1 cellular context compared by ENCODE assay signal in the genomic region with DNA sequence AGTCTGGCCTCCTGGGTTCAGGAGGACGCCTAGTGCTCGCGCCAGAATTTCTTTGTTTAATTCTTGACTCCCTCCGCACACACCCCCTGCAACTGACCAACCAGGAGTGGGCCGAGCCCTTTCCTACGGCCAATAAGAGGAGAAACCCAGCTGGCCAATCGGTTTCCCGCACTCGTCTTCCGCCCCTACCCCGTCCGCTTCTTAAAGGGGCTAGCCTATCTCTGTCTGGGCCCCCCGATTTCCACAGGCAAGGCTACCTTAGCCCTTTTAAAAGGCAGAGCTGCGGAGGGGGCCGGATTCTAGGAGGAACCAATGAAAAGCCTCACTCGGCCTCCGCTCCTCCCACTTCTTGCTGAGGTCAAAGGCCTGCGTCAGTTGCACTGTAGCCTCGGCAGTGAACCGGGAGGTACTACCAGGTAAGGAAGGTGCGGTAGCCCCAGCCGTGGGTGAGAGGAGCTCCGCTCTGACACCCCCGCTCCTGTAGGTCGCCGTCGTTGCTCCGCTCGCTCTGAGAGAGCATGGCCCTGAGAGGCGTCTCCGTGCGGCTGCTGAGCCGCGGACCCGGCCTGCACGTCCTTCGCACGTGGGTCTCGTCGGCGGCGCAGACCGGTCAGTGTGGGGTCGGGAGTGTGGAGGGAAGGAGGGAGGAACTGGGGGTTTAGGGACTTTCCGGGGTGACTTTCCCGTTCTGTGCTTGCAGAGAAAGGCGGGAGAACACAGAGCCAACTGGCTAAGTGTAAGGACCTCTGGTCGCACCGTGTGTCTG.
TF ChIP-seq lines count a peak whose summit lies in the region.

A gene (plus strand): TSS at position 374 of the 766 bp plus-strand sequence. CDS start 145 bp downstream, at position 519.

TF ChIP-seq in WTC11, 78 proteins besides CTCF, POLR2A, EP300 and RAD21 (continued from another document):
- TF ChIP-seq, protein P1, sequence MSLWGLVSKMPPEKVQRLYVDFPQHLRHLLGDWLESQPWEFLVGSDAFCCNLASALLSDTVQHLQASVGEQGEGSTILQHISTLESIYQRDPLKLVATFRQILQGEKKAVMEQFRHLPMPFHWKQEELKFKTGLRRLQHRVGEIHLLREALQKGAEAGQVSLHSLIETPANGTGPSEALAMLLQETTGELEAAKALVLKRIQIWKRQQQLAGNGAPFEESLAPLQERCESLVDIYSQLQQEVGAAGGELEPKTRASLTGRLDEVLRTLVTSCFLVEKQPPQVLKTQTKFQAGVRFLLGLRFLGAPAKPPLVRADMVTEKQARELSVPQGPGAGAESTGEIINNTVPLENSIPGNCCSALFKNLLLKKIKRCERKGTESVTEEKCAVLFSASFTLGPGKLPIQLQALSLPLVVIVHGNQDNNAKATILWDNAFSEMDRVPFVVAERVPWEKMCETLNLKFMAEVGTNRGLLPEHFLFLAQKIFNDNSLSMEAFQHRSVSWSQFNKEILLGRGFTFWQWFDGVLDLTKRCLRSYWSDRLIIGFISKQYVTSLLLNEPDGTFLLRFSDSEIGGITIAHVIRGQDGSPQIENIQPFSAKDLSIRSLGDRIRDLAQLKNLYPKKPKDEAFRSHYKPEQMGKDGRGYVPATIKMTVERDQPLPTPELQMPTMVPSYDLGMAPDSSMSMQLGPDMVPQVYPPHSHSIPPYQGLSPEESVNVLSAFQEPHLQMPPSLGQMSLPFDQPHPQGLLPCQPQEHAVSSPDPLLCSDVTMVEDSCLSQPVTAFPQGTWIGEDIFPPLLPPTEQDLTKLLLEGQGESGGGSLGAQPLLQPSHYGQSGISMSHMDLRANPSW (CRISPR knock-in tag; conservative IDR thresholded peaks at IDR 0.05; ENCODE audit: low read depth), result no peak
- TF ChIP-seq OVOL2 (CRISPR knock-in tag; IDR thresholded peaks at IDR 0.05; ENCODE audit: borderline replicate concordance), result no peak
- TF ChIP-seq ZNF121 (CRISPR knock-in tag; IDR thresholded peaks at IDR 0.05), result no peak
- TF ChIP-seq, protein P2, sequence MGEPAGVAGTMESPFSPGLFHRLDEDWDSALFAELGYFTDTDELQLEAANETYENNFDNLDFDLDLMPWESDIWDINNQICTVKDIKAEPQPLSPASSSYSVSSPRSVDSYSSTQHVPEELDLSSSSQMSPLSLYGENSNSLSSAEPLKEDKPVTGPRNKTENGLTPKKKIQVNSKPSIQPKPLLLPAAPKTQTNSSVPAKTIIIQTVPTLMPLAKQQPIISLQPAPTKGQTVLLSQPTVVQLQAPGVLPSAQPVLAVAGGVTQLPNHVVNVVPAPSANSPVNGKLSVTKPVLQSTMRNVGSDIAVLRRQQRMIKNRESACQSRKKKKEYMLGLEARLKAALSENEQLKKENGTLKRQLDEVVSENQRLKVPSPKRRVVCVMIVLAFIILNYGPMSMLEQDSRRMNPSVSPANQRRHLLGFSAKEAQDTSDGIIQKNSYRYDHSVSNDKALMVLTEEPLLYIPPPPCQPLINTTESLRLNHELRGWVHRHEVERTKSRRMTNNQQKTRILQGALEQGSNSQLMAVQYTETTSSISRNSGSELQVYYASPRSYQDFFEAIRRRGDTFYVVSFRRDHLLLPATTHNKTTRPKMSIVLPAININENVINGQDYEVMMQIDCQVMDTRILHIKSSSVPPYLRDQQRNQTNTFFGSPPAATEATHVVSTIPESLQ (CRISPR knock-in tag; IDR thresholded peaks at IDR 0.05), result no peak
- TF ChIP-seq SMAD4 (CRISPR knock-in tag; IDR thresholded peaks at IDR 0.05), result no peak
- TF ChIP-seq NFYB (CRISPR knock-in tag; conservative IDR thresholded peaks at IDR 0.05; ENCODE audit: low read depth), result peak; percentile 71
- no peak for TF ChIP-seq FOXP1 (CRISPR knock-in tag; IDR thresholded peaks at IDR 0.05; ENCODE audit: borderline replicate concordance)
- TF ChIP-seq, protein P3, sequence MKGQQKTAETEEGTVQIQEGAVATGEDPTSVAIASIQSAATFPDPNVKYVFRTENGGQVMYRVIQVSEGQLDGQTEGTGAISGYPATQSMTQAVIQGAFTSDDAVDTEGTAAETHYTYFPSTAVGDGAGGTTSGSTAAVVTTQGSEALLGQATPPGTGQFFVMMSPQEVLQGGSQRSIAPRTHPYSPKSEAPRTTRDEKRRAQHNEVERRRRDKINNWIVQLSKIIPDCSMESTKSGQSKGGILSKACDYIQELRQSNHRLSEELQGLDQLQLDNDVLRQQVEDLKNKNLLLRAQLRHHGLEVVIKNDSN (CRISPR knock-in tag; IDR thresholded peaks at IDR 0.05), result peak; percentile 58; the same call in 1 of the 2 replicates
- no peak for TF ChIP-seq RORB (CRISPR knock-in tag; IDR thresholded peaks at IDR 0.05)
- peak; percentile 77 for TF ChIP-seq FOXK1 (CRISPR knock-in tag; IDR thresholded peaks at IDR 0.05)
- TF ChIP-seq TEAD4 (CRISPR knock-in tag; IDR thresholded peaks at IDR 0.05), result 0 out of 2 replicates have a peak, but pooled peaks have one; percentile 46
- TF ChIP-seq, protein P4, sequence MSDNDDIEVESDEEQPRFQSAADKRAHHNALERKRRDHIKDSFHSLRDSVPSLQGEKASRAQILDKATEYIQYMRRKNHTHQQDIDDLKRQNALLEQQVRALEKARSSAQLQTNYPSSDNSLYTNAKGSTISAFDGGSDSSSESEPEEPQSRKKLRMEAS (CRISPR knock-in tag; IDR thresholded peaks at IDR 0.05), result peak; percentile 94
- 0 out of 2 replicates have a peak, but pooled peaks have one; percentile 27 for TF ChIP-seq ZNF232 (CRISPR knock-in tag; IDR thresholded peaks at IDR 0.05)
- TF ChIP-seq, protein P5, sequence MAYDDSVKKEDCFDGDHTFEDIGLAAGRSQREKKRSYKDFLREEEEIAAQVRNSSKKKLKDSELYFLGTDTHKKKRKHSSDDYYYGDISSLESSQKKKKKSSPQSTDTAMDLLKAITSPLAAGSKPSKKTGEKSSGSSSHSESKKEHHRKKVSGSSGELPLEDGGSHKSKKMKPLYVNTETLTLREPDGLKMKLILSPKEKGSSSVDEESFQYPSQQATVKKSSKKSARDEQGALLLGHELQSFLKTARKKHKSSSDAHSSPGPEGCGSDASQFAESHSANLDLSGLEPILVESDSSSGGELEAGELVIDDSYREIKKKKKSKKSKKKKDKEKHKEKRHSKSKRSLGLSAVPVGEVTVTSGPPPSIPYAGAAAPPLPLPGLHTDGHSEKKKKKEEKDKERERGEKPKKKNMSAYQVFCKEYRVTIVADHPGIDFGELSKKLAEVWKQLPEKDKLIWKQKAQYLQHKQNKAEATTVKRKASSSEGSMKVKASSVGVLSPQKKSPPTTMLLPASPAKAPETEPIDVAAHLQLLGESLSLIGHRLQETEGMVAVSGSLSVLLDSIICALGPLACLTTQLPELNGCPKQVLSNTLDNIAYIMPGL (CRISPR knock-in tag; IDR thresholded peaks at IDR 0.05), result no peak
- peak; percentile 57; the same call in 1 of the 2 replicates for TF ChIP-seq NR2C2 (CRISPR knock-in tag; IDR thresholded peaks at IDR 0.05)
- TF ChIP-seq, protein P6, sequence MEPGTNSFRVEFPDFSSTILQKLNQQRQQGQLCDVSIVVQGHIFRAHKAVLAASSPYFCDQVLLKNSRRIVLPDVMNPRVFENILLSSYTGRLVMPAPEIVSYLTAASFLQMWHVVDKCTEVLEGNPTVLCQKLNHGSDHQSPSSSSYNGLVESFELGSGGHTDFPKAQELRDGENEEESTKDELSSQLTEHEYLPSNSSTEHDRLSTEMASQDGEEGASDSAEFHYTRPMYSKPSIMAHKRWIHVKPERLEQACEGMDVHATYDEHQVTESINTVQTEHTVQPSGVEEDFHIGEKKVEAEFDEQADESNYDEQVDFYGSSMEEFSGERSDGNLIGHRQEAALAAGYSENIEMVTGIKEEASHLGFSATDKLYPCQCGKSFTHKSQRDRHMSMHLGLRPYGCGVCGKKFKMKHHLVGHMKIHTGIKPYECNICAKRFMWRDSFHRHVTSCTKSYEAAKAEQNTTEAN (CRISPR knock-in tag; IDR thresholded peaks at IDR 0.05), result no peak
- peak; percentile 95 for TF ChIP-seq CREM (CRISPR knock-in tag; IDR thresholded peaks at IDR 0.05)
- TF ChIP-seq GABPB1 (CRISPR knock-in tag; IDR thresholded peaks at IDR 0.05), result peak; percentile 52; the same call in 1 of the 2 replicates
- TF ChIP-seq ZNF423 (CRISPR knock-in tag; IDR thresholded peaks at IDR 0.05), result no peak
